In genomic region chr20:14672066-14672465, GRCh38 we compare ENCODE assay signal across 18 cellular contexts.
A peak's percentile ranks its signal among the peaks of the same experiment; 100 is the strongest.
DNase-seq lines count a peak whose midpoint lies in the region; ATAC-seq, FAIRE-seq and TF ChIP-seq lines count a peak whose summit lies in the region.
"Had no signal": no experiment of that assay in that cellular context is flagged by ENCODE, and none has a peak within 500 bp of the region (broad histone marks: within the 10 kb centered on the region; RNA-seq: fewer than 3 reads in every experiment).

No MANE protein-coding gene starts in this region.

- WGBS in A549 (ENCODE audit: missing lambda C conversion rate), result 74% methylated on average over 2 of the region's 2 CpGs

- DNase-seq in A549 (ENCODE audit: low read depth in 1 of 2, low spot score in 1 of 2) (no peak), NCI-H2196 (lab: John Stamatoyannopoulos, UW; ENCODE audit: unreplicated experiment) (peak; percentile 41), cerebellum (ENCODE audit: low spot score) (peak; percentile 13), mucosa of gallbladder (ENCODE audit: low spot score) (peak; percentile 11), urothelium cell line (ENCODE audit: low spot score) (no peak)
- no peak for DNase-seq in activated effector memory CD4-positive, alpha-beta T cell treated with Interleukin-2 at 50 U/mL for 16 hours
- DNase-seq: EL, Karpas-422, NCI-H1694, NCI-H2081, NCI-H2171, NCI-H69, Peyer's patch, T-helper 1 cell had no signal

- H3K4me2 ChIP-seq in A549, result no peak overlapping the region
- H3K4me2 ChIP-seq: GM23338 had no signal

- FAIRE-seq in A549 (lab: Jason Lieb, UNC), result peak; percentile 88
- FAIRE-seq in urothelium cell line (lab: Jason Lieb, UNC), result no peak
- FAIRE-seq: A204.1 had no signal

- POLR2A ChIA-PET in A549 (lab: Yijun Ruan, JAX), result no interaction called here

- ATAC-seq in A549 (no peak), GM19463 (IDR thresholded peaks at IDR 0.05; ENCODE audit: unreplicated experiment) (no peak)
- ATAC-seq: GM23338 had no signal

- no peak for TF ChIP-seq POLR2A in A549 (IDR thresholded peaks at IDR 0.05; ENCODE audit: low read length)

- TF ChIP-seq EP300 in A549 (IDR thresholded peaks at IDR 0.05), result no peak

- CTCF ChIA-PET in A549 (lab: Yijun Ruan, JAX), result interaction anchor here (0.7 kb wide), 1 partner anchor 29 kb away, joined by 3 read pairs; no protein-coding TSS in a partner anchor

- TF ChIP-seq RAD21 in A549 (conservative IDR thresholded peaks at IDR 0.05 in 1 of 2, IDR thresholded peaks at IDR 0.05 in 1 of 2), result no peak

- H3K4me3 ChIP-seq in A549, result no peak overlapping the region
- H3K4me3 ChIP-seq: GM23338, HAP-1, Peyer's patch had no signal

- no peaks in the 10 kb centered on the region for H3K9me3 ChIP-seq in A549
- H3K9me3 ChIP-seq: HAP-1, Peyer's patch had no signal

- H3K27ac ChIP-seq in A549, result no peak overlapping the region
- H3K27ac ChIP-seq: Peyer's patch had no signal

- H3K4me1 ChIP-seq in A549, result no peaks in the 10 kb centered on the region
- H3K4me1 ChIP-seq: HAP-1, Peyer's patch had no signal

- TF ChIP-seq CTCF in A549 (IDR thresholded peaks at IDR 0.05), result no peak

TF ChIP-seq in A549, 52 proteins besides CTCF, POLR2A, EP300 and RAD21:
- TF ChIP-seq HES2 (IDR thresholded peaks at IDR 0.05), result no peak
- TF ChIP-seq PHF8 (IDR thresholded peaks at IDR 0.05; ENCODE audit: borderline replicate concordance, low read depth), result no peak
- no peak for TF ChIP-seq NR3C1 (IDR thresholded peaks at IDR 0.05)
- TF ChIP-seq ELK1 (IDR thresholded peaks at IDR 0.05; ENCODE audit: low read depth, low read length), result no peak
- TF ChIP-seq ZC3H11A (IDR thresholded peaks at IDR 0.05), result no peak
- no peak for TF ChIP-seq HOXA7 (CRISPR knock-in tag; IDR thresholded peaks at IDR 0.05)
- no peak for TF ChIP-seq CEBPB (IDR thresholded peaks at IDR 0.05)
- no peak for TF ChIP-seq ZSCAN20 (CRISPR knock-in tag; IDR thresholded peaks at IDR 0.05)
- no peak for TF ChIP-seq POLR2AphosphoS2 (conservative IDR thresholded peaks at IDR 0.05; ENCODE audit: low read length)
- no peak for TF ChIP-seq JUNB (IDR thresholded peaks at IDR 0.05)
- no peak for TF ChIP-seq SMC3 (IDR thresholded peaks at IDR 0.05)
- no peak for TF ChIP-seq HEYL (CRISPR knock-in tag; IDR thresholded peaks at IDR 0.05)
- no peak for TF ChIP-seq TFCP2L1 (CRISPR knock-in tag; IDR thresholded peaks at IDR 0.05)
- TF ChIP-seq CHD2 (IDR thresholded peaks at IDR 0.05; ENCODE audit: low read length, partially characterized antibody), result no peak
- no peak for TF ChIP-seq RARB (CRISPR knock-in tag; IDR thresholded peaks at IDR 0.05)
- no peak for TF ChIP-seq EHF (CRISPR knock-in tag; IDR thresholded peaks at IDR 0.05)
- TF ChIP-seq USF2 (IDR thresholded peaks at IDR 0.05), result no peak
- no peak for TF ChIP-seq FOSB (CRISPR knock-in tag; IDR thresholded peaks at IDR 0.05)
- TF ChIP-seq SREBF2 (IDR thresholded peaks at IDR 0.05), result no peak

Comparison
In these comparisons a context has a peak if more than half of its experiments do, and no peak if none do; other contexts are left out.
1. DNase-seq: peak in NCI-H2196 (single experiment), cerebellum (single experiment) and mucosa of gallbladder (single experiment); none in A549 (0 of 2), activated effector memory CD4-positive, alpha-beta T cell treated with Interleukin-2 at 50 U/mL for 16 hours (single experiment) and urothelium cell line (single experiment).